Comparison of ENCODE assay signal across 9 cellular contexts in the genomic region with DNA sequence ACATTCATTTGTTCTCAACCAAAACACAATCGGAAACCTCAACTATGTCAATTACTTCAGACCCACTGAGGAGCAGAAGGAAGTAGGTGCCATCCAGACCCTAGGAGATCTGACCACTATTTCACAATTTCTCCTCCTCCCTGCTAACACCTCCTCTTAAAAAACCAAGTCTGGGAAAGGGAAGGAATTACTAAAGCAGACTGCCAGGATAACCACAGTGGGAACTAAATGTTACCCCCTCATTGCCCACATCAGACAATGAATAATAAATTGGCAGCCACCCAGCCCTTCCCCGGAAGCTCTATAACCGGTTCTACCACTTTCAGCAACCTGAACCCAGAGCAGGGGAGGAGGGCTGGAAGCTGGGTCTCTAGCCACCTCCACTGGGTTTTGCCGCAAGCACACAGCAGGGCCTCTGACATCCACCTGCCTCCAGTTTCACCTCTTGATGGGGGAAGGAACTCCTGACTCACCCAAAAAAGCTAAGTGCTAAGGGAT. TPM values are rescaled to one million over a fixed set of nuclear protein-coding genes. Genes with fewer than 3 reads are reported as not detected.
DNase-seq lines count a peak whose midpoint lies in the region; ATAC-seq and TF ChIP-seq lines count a peak whose summit lies in the region.
"Had no signal": no experiment of that assay in that cellular context is flagged by ENCODE, and none has a peak within 500 bp of the region (broad histone marks: within the 10 kb centered on the region; RNA-seq: fewer than 3 reads in every experiment).

No MANE protein-coding gene starts in this region.

- DNase-seq in HT-29 (ENCODE audit: low spot score) (peak; percentile 99), OCI-M1 (lab: John Stamatoyannopoulos, UW) (peak; percentile 20), kidney epithelial cell (ENCODE audit: low read depth) (peak; percentile 94), NCI-H82 (lab: John Stamatoyannopoulos, UW) (no peak), GOT3 (lab: John Stamatoyannopoulos, UW) (no peak)
- peak; percentile 71 for DNase-seq in activated naive CD4-positive, alpha-beta T cell treated with Interleukin-2 at 50 U/mL for 16 hours
- peak; percentile 79 for DNase-seq in stimulated activated CD8-positive, alpha-beta memory T cell treated with anti-CD3 and anti-CD28 coated beads, Interleukin-4, amount 100 ng/mL, for 48 hours

- ATAC-seq in HG03196 (IDR thresholded peaks at IDR 0.05; ENCODE audit: unreplicated experiment) = no peak

- H3K27me3 ChIP-seq in kidney epithelial cell (ENCODE audit: control insufficient read depth, insufficient read depth, low read length) = no peaks in the 10 kb centered on the region

- peaks cover 2% of the 10 kb centered on the region for H3K36me3 ChIP-seq in kidney epithelial cell (ENCODE audit: control insufficient read depth, insufficient read depth, low read length)

- no peak for TF ChIP-seq CTCF in kidney epithelial cell (IDR thresholded peaks at IDR 0.05; ENCODE audit: insufficient read depth, low read length, poor library complexity, severe bottlenecking)

- H3K4me3 ChIP-seq in kidney epithelial cell (ENCODE audit: low read depth, low read length) = no peak overlapping the region
- H3K4me3 ChIP-seq: SK-N-MC had no signal

RNA-seq across cellular contexts. Expression of gene C15orf62, which starts 17.6 kb away (rescaled TPM):
- 8.4 and 12.0 TPM in 2 replicates for total RNA-seq in HT-29 (2014; rRNA removed; shearing (Covaris generic))
- total RNA-seq in kidney epithelial cell = 1.2 and 1.4 TPM in 2 replicates

RNA-seq across cellular contexts. Expression of gene ZFYVE19, which starts 19.5 kb away (rescaled TPM):
- 66.0 and 68.6 TPM in 2 replicates for total RNA-seq in HT-29 (2014; rRNA removed; shearing (Covaris generic))
- 21.8 and 34.7 TPM in 2 replicates for total RNA-seq in kidney epithelial cell

RNA-seq across cellular contexts. Expression of gene DNAJC17, which starts 19.9 kb away (rescaled TPM):
- 47.9 and 53.5 TPM in 2 replicates for total RNA-seq in HT-29 (2014; rRNA removed; shearing (Covaris generic))
- 20.0 and 59.2 TPM in 2 replicates for total RNA-seq in kidney epithelial cell

RNA-seq across cellular contexts. Expression of gene GCHFR, which starts 23.5 kb away (rescaled TPM):
- total RNA-seq in HT-29 (2014; rRNA removed; shearing (Covaris generic)) = 327 and 329 TPM in 2 replicates
- 13.2 and 24.9 TPM in 2 replicates for total RNA-seq in kidney epithelial cell

RNA-seq across cellular contexts. Expression of gene RMDN3, which starts 32.3 kb away (rescaled TPM):
- 33.2 and 35.7 TPM in 2 replicates for total RNA-seq in HT-29 (2014; rRNA removed; shearing (Covaris generic))
- 26.5 and 33.5 TPM in 2 replicates for total RNA-seq in kidney epithelial cell

Comparison
In these comparisons a context has a peak if more than half of its experiments do, and no peak if none do; other contexts are left out.
1. DNase-seq: peak in HT-29 (single experiment), OCI-M1 (single experiment), activated naive CD4-positive, alpha-beta T cell treated with Interleukin-2 at 50 U/mL for 16 hours (single experiment), kidney epithelial cell (single experiment) and stimulated activated CD8-positive, alpha-beta memory T cell treated with anti-CD3 and anti-CD28 coated beads, Interleukin-4, amount 100 ng/mL, for 48 hours (single experiment); none in NCI-H82 (single experiment) and GOT3 (single experiment).